15 cellular contexts compared by ENCODE assay signal in the genomic region with DNA sequence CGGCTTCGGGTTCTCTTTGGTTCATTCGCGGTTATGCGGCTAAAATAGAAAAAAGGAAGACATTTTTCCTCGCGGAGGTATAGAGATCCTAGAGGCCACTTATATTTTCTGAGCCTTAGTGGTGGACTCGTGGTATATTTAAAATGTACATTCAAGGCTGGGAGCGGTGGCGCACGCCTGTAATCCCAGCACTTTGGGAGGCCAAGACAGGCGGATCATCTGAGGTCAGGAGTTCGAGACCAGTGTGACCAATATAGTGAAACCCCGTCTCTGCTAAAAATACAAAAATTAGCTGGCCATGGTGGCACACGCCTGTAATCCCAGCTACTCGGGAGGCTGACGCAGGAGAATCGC. TPM values are rescaled to one million over a fixed set of nuclear protein-coding genes. Genes with fewer than 3 reads are reported as not detected.
DNase-seq lines count a peak whose midpoint lies in the region; ATAC-seq and TF ChIP-seq lines count a peak whose summit lies in the region.
"Not testable (repeated sequence)": the region's sequence is repeated elsewhere in the genome, so short reads cannot be mapped to it uniquely, and the experiment has no call there.
"Had no signal": no experiment of that assay in that cellular context is flagged by ENCODE, and none has a peak within 500 bp of the region (broad histone marks: within the 10 kb centered on the region; RNA-seq: fewer than 3 reads in every experiment).

No MANE protein-coding gene starts in this region.

- WGBS in liver = 34% methylated on average over 18 of the region's 18 CpGs
- 18 to 23% (median 18%) methylated on average over 18 of the region's 18 CpGs for WGBS in psoas muscle, 3 donors

- H3K4me3 ChIP-seq in AG04449 (ENCODE audit: low read depth, low read length) = peak overlapping the region; percentile 40
- H3K4me3 ChIP-seq in HEK293 (ENCODE audit: low read depth, low read length) = not testable (repeated sequence)
- H3K4me3 ChIP-seq in Panc1 (ENCODE audit: low read depth in 2 of 2, low read length in 2 of 2) = peak overlapping the region; percentile 97 to 98
- peak overlapping the region; percentile 80 to 93 (median 89) for H3K4me3 ChIP-seq in breast epithelium
- H3K4me3 ChIP-seq in fibroblast of pulmonary artery (replicated peaks; ENCODE audit: low read depth, low read length) = peak overlapping the region; percentile 42
- peak overlapping the region in 1 of 3 donors; percentile 17 for H3K4me3 ChIP-seq in liver (ENCODE audit: low read depth in 1 of 3, low read length in 3 of 3)
- H3K4me3 ChIP-seq in psoas muscle = peak overlapping the region; percentile 88
- peak overlapping the region; percentile 72 to 86 for H3K4me3 ChIP-seq in tibial artery

- not testable (repeated sequence) for DNase-seq in AG04449 (ENCODE audit: low read depth, low spot score); Panc1 (ENCODE audit: low read depth, low spot score); breast epithelium (ENCODE audit: low spot score in 2 of 2); fibroblast of pulmonary artery (ENCODE audit: low read depth); psoas muscle; tibial artery

- H3K4me1 ChIP-seq in HEK293 (ENCODE audit: control insufficient read depth, insufficient read depth, low read length) = not testable (repeated sequence)
- peaks cover 11% of the 10 kb centered on the region for H3K4me1 ChIP-seq in Panc1 (ENCODE audit: control insufficient read depth, insufficient read depth, low read length)
- peaks cover 5 to 15% of the 10 kb centered on the region in 2 donors for H3K4me1 ChIP-seq in breast epithelium
- peaks cover 0 to 18% (median 12%) of the 10 kb centered on the region in 4 donors for H3K4me1 ChIP-seq in liver (ENCODE audit: control insufficient read depth in 4 of 4, insufficient read depth in 4 of 4, low read length in 3 of 4)
- H3K4me1 ChIP-seq in psoas muscle = peaks cover 14% of the 10 kb centered on the region
- peaks cover 0 to 23% (median 17%) of the 10 kb centered on the region in 4 donors for H3K4me1 ChIP-seq in tibial artery

- H3K36me3 ChIP-seq in HEK293 (ENCODE audit: control insufficient read depth in 2 of 2, insufficient read depth in 1 of 2, low read length in 2 of 2) = peaks cover 13 to 28% of the 10 kb centered on the region in 2 experiments
- peaks cover 17% of the 10 kb centered on the region for H3K36me3 ChIP-seq in Panc1 (ENCODE audit: control insufficient read depth, insufficient read depth, low read length)
- not testable (repeated sequence) for H3K36me3 ChIP-seq in breast epithelium
- peaks cover 9 to 18% (median 16%) of the 10 kb centered on the region in 4 donors for H3K36me3 ChIP-seq in liver (ENCODE audit: control insufficient read depth in 4 of 4, insufficient read depth in 3 of 4, low read depth in 1 of 4, low read length in 3 of 4)
- peaks cover 3 to 21% of the 10 kb centered on the region in 2 donors for H3K36me3 ChIP-seq in psoas muscle (ENCODE audit: insufficient read depth in 1 of 2, low read depth in 1 of 2)
- peaks cover 20 to 25% (median 22%) of the 10 kb centered on the region in 3 donors for H3K36me3 ChIP-seq in tibial artery

- not testable (repeated sequence) for TF ChIP-seq POLR2A in breast epithelium (IDR thresholded peaks at IDR 0.05)

- in situ Hi-C loops in Panc1 (cut with HindIII; ENCODE audit: low pct_unique_long_range_greater_than_20kb, low sequenced_read_pairs) = not testable (repeated sequence)

- not testable (repeated sequence) for H3K27ac ChIP-seq in HEK293 (ENCODE audit: extremely low read depth, low read depth, low read length); Panc1 (ENCODE audit: low read length); liver (ENCODE audit: low read depth in 1 of 2, low read length in 2 of 2)
- H3K27ac ChIP-seq in breast epithelium (peak overlapping the region; percentile 85 to 89), psoas muscle (peak overlapping the region; percentile 87), tibial artery (peak overlapping the region in 1 of 2 donors; percentile 73)

- not testable (repeated sequence) for BruUV-seq in Panc1 (replicated peaks; lab: Mats Ljungman, UMichigan)

- H3K9me3 ChIP-seq in HEK293 (ENCODE audit: control insufficient read depth, insufficient read depth, low read depth, low read length); Panc1 (ENCODE audit: control insufficient read depth, insufficient read depth, low read depth, low read length); breast epithelium; liver (ENCODE audit: control insufficient read depth in 4 of 4, low read length in 3 of 4); psoas muscle; tibial artery: not testable (repeated sequence)

- not testable (repeated sequence) for H3K9ac ChIP-seq in liver (ENCODE audit: low read depth in 1 of 2, low read length in 2 of 2)

- TF ChIP-seq RAD21 in liver (IDR thresholded peaks at IDR 0.05) = not testable (repeated sequence)

- POLR2A ChIA-PET in AG04449 (lab: Yijun Ruan, JAX); Panc1 (lab: Charles Lee): not testable (repeated sequence)
- POLR2A ChIA-PET in HEK293 (lab: Yijun Ruan, JAX) = interaction anchor here (0.6 to 1.4 kb wide), 5 partner anchors 18 to 377 kb away, joined by 3 to 7 read pairs (median 4); a partner anchor contains a TSS

- intact Hi-C loops in Panc1 (cut with micrococcal nuclease; ENCODE audit: unreplicated experiment); psoas muscle (cut with DNase I); tibial artery (cut with DNase I; ENCODE audit: low total_unique reads): not testable (repeated sequence)
- intact Hi-C loops in breast epithelium (cut with DNase I; ENCODE audit: low total_unique reads) = loop anchor here (10.0 kb wide), 1 partner anchor 1002 kb away; no protein-coding TSS in a partner anchor

- not testable (repeated sequence) for TF ChIP-seq CTCF in AG04449 (IDR thresholded peaks at IDR 0.05; ENCODE audit: insufficient read depth, low read length, missing control alignments); HEK293 (tag by site-specific recombination; IDR thresholded peaks at IDR 0.05); Panc1 (IDR thresholded peaks at IDR 0.05); breast epithelium (IDR thresholded peaks at IDR 0.05); fibroblast of pulmonary artery (IDR thresholded peaks at IDR 0.05; ENCODE audit: low read length, missing control alignments); liver (IDR thresholded peaks at IDR 0.05; ENCODE audit: low read depth, low read length, missing input control); psoas muscle (IDR thresholded peaks at IDR 0.05)
- peak in 1 of 2 experiments; percentile 7 for TF ChIP-seq CTCF in tibial artery (IDR thresholded peaks at IDR 0.05)

- peak; percentile 22; the same call in 1 of the 2 replicates for ATAC-seq in Panc1
- peak in 1 of 4 donors; percentile 7 for ATAC-seq in psoas muscle

- H3K27me3 ChIP-seq in Panc1 (ENCODE audit: control insufficient read depth, insufficient read depth, low read length); breast epithelium; liver (ENCODE audit: control insufficient read depth in 4 of 4, insufficient read depth in 4 of 4, low read length in 3 of 4); psoas muscle (ENCODE audit: insufficient read depth in 3 of 3, low read length in 2 of 3); tibial artery: not testable (repeated sequence)

- CTCF ChIA-PET in AG04449 (lab: Yijun Ruan, JAX) (interaction anchor here (0.7 to 2.4 kb wide), 9 partner anchors 9 to 328 kb away, joined by 3 to 7 read pairs (median 5); no protein-coding TSS in a partner anchor), HEK293 (lab: Yijun Ruan, JAX) (interaction anchor here (0.6 to 1.4 kb wide), 5 partner anchors 9 to 639 kb away, joined by 3 to 12 read pairs (median 4); no protein-coding TSS in a partner anchor), Panc1 (lab: Charles Lee) (interaction anchor here (0.6 to 0.7 kb wide), 2 partner anchors 118 to 692 kb away, joined by 3 to 5 read pairs; no protein-coding TSS in a partner anchor)

TF ChIP-seq in liver, 16 proteins besides CTCF, POLR2A, EP300 and RAD21:
- peak; percentile 1 for TF ChIP-seq YY1 (IDR thresholded peaks at IDR 0.05)
TF ChIP-seq in liver: peak in this region for 1; not testable (repeated sequence) for 15.

RNA-seq across cellular contexts. Expression of a gene that starts 0.6 kb away (rescaled TPM):
- total RNA-seq in Panc1 (2021; ENCODE audit: unreplicated experiment) = 111 TPM
- 107 TPM for polyA plus RNA-seq in Panc1 (2012; ENCODE audit: insufficient read length)
- total RNA-seq in breast epithelium = 10 to 100 TPM; 45.3 to 65.1 (median 56.4) TPM
- 10 to 100 TPM; 22.0 to 22.6 TPM for total RNA-seq in liver
- polyA plus RNA-seq in liver = 10 to 100 TPM; 20.0 to 33.1 TPM
- 10 to 100 TPM; 32.8 to 74.8 (median 63.7) TPM for total RNA-seq in psoas muscle
- 100 to 1,000 TPM in 1 of 3 donors, 10 to 100 TPM in 2; 55.9 to 100 (median 69.4) TPM for polyA plus RNA-seq in psoas muscle

RNA-seq across cellular contexts. Expression of a gene that starts 14.6 kb away (rescaled TPM):
- total RNA-seq in Panc1 (2021; ENCODE audit: unreplicated experiment) (2.4 TPM), breast epithelium (10 to 100 TPM; 32.4 to 69.8 (median 36.7) TPM), liver (10 to 100 TPM in 1 of 2 donors, 1 to 10 TPM in 1; 6.7 to 12.4 TPM), psoas muscle (10 to 100 TPM in 1 of 4 donors, 1 to 10 TPM in 3; 5.5 to 11.7 (median 9.0) TPM)
- 1.9 TPM for polyA plus RNA-seq in Panc1 (2012; ENCODE audit: insufficient read length)
- polyA plus RNA-seq in liver (10 to 100 TPM; 13.6 to 14.1 TPM), psoas muscle (1 to 10 TPM; 5.9 to 9.9 (median 7.0) TPM)

RNA-seq across cellular contexts. Expression of a gene that starts 17.9 kb away (rescaled TPM):
- total RNA-seq in Panc1 (2021; ENCODE audit: unreplicated experiment) = 1.1 TPM
- 2.7 TPM for polyA plus RNA-seq in Panc1 (2012; ENCODE audit: insufficient read length)
- 1 to 10 TPM; 1.3 to 2.6 (median 1.3) TPM for total RNA-seq in breast epithelium
- total RNA-seq in liver = 10 to 100 TPM in 1 of 2 donors, 1 to 10 TPM in 1; 1.0 to 19.4 TPM
- 1 to 10 TPM; 1.4 to 1.7 TPM for polyA plus RNA-seq in liver
- total RNA-seq in psoas muscle = 1 to 10 TPM in 3 of 4 donors, under 1 TPM in 1; 0.80 to 2.7 (median 1.3) TPM
- under 1 TPM; 0.21 to 0.63 (median 0.39) TPM for polyA plus RNA-seq in psoas muscle
- total RNA-seq: activated CD8-positive, alpha-beta memory T cell treated with anti-CD3 and anti-CD28 coated beads for 36 hours; activated naive CD8-positive, alpha-beta T cell treated with anti-CD3 and anti-CD28 coated beads for 36 hours; activated T-helper 1 cell treated with anti-CD3 and anti-CD28 coated beads, Interleukin-12 subunit alpha, Interleukin-12 subunit beta, Interleukin-2, Interleukin-4 antibody, amounts not matched to agents 30 ng/mL and 10 ng/mL and 1 ng/mL, durations not matched to agents 14 hours and 24 hours and 36 hours; G401; natural killer cell treated with Interleukin-12 subunit alpha and Interleukin-12 subunit beta and Interleukin-15 and Interleukin-18, amount 100 ng/mL, for 72 hours had no signal

RNA-seq across cellular contexts. Expression of a gene that starts 43.2 kb away (rescaled TPM):
- 5.5 TPM for total RNA-seq in Panc1 (2021; ENCODE audit: unreplicated experiment)
- polyA plus RNA-seq in Panc1 (2012; ENCODE audit: insufficient read length) = 6.9 TPM
- 1 to 10 TPM; 3.4 to 8.5 (median 4.8) TPM for total RNA-seq in breast epithelium
- total RNA-seq in liver = 1 to 10 TPM in 1 of 2 donors, under 1 TPM in 1; 0.19 to 1.2 TPM
- polyA plus RNA-seq in liver = under 1 TPM; 0.14 to 0.42 TPM
- total RNA-seq in psoas muscle = 10 to 100 TPM in 1 of 4 donors, 1 to 10 TPM in 3; 5.8 to 11.5 (median 7.2) TPM
- 10 to 100 TPM in 1 of 3 donors, 1 to 10 TPM in 2; 2.6 to 11.0 (median 6.8) TPM for polyA plus RNA-seq in psoas muscle

RNA-seq across cellular contexts. Expression of a gene that starts 45.8 kb away (rescaled TPM):
- total RNA-seq in Panc1 (2021; ENCODE audit: unreplicated experiment) (not detected), breast epithelium (under 1 TPM in 2 of 3 donors, not detected in 1; 0.33 to 0.73 TPM), liver (under 1 TPM; 0.25 to 0.70 TPM), psoas muscle (not detected)
- not detected for polyA plus RNA-seq in Panc1 (2012; ENCODE audit: insufficient read length)
- polyA plus RNA-seq in liver (under 1 TPM; 0.18 to 0.31 TPM), psoas muscle (not detected)
- total RNA-seq: activated CD8-positive, alpha-beta memory T cell treated with anti-CD3 and anti-CD28 coated beads for 36 hours; activated naive CD8-positive, alpha-beta T cell treated with anti-CD3 and anti-CD28 coated beads for 36 hours; activated T-helper 1 cell treated with anti-CD3 and anti-CD28 coated beads, Interleukin-12 subunit alpha, Interleukin-12 subunit beta, Interleukin-2, Interleukin-4 antibody, amounts not matched to agents 30 ng/mL and 10 ng/mL and 1 ng/mL, durations not matched to agents 14 hours and 24 hours and 36 hours; G401; lung microvascular endothelial cell; natural killer cell treated with Interleukin-12 subunit alpha and Interleukin-12 subunit beta and Interleukin-15 and Interleukin-18, amount 100 ng/mL, for 72 hours; SK-MEL-5 had no signal
